In genomic region chr12:113184900-113185179, GRCh38 we compare ENCODE assay signal across 8 cellular contexts. TPM values are rescaled to one million over a fixed set of nuclear protein-coding genes. Genes with fewer than 3 reads are reported as not detected.
A peak's percentile ranks its signal among the peaks of the same experiment; 100 is the strongest.
DNase-seq lines count a peak whose midpoint lies in the region; ATAC-seq, FAIRE-seq and TF ChIP-seq lines count a peak whose summit lies in the region.

No MANE protein-coding gene starts in this region.

- DNase-seq in GM06990 (ENCODE audit: extremely low read depth, insufficient read length) (peak; percentile 91), MV-4-11 (lab: John Stamatoyannopoulos, UW) (peak; percentile 86), Right ventricle myocardium inferior (ENCODE audit: missing footprints) (peak; percentile 93), pancreas (peak; percentile 81 to 91 (median 86)), thyroid gland (peak; percentile 88 to 89)

- H3K9me3 Mint-ChIP-seq in activated naive CD8-positive, alpha-beta T cell (ENCODE audit: low read depth): no peaks in the 10 kb centered on the region

- peak overlapping the region; percentile 97 for H3K27ac Mint-ChIP-seq in activated naive CD8-positive, alpha-beta T cell

- H3K27me3 ChIP-seq in GM06990 (replicated peaks; ENCODE audit: control insufficient read depth, insufficient read depth, low read length) (no peaks in the 10 kb centered on the region), pancreas (no peaks in the 10 kb centered on the region), thyroid gland (no peaks in the 10 kb centered on the region)

- peaks cover 3% of the 10 kb centered on the region; the same call in 1 of the 2 replicates for H3K4me1 ChIP-seq in HEK293 (ENCODE audit: control insufficient read depth, insufficient read depth, low read length)
- peaks cover 4 to 13% (median 8%) of the 10 kb centered on the region in 3 donors for H3K4me1 ChIP-seq in pancreas
- H3K4me1 ChIP-seq in thyroid gland: peaks cover 12 to 23% of the 10 kb centered on the region in 2 donors

- H3K9me3 ChIP-seq in HEK293 (ENCODE audit: control insufficient read depth, insufficient read depth, low read depth, low read length): no peaks in the 10 kb centered on the region
- no peaks in the 10 kb centered on the region for H3K9me3 ChIP-seq in pancreas
- H3K9me3 ChIP-seq in thyroid gland: no peaks in the 10 kb centered on the region

- peak; percentile 95 for ATAC-seq in SK-N-SH treated with all-trans-retinoic acid at 6 μM for 48 hours
- peak; percentile 92 for ATAC-seq in Right ventricle myocardium inferior
- ATAC-seq in pancreas: peak; percentile 89 to 95 (median 90)

- no peaks in the 10 kb centered on the region for H3K27me3 Mint-ChIP-seq in activated naive CD8-positive, alpha-beta T cell

- peaks cover 38% of the 10 kb centered on the region for H3K4me1 Mint-ChIP-seq in activated naive CD8-positive, alpha-beta T cell (ENCODE audit: low read depth)

- H3K36me3 Mint-ChIP-seq in activated naive CD8-positive, alpha-beta T cell: peaks cover 6% of the 10 kb centered on the region

- TF ChIP-seq CTCF in GM06990 (IDR thresholded peaks at IDR 0.05; ENCODE audit: insufficient read depth, low read length, poor library complexity, severe bottlenecking): no peak
- TF ChIP-seq CTCF in HEK293 (tag by site-specific recombination; IDR thresholded peaks at IDR 0.05): no peak
- TF ChIP-seq CTCF in pancreas (IDR thresholded peaks at IDR 0.05): no peak
- no peak for TF ChIP-seq CTCF in thyroid gland (IDR thresholded peaks at IDR 0.05)

- WGBS in pancreas, 2 donors: 0% methylated on average over 20 of the region's 20 CpGs
- 0% methylated on average over 1 to 6 of the region's 20 CpGs for WGBS in thyroid gland, 2 donors

- POLR2A ChIA-PET in HEK293 (lab: Yijun Ruan, JAX): interaction anchor here (0.5 to 2.3 kb wide), 11 partner anchors 8 to 237 kb away, joined by 3 to 16 read pairs (median 5); partner anchors contain the start of genes SDSL, SLC8B1 and TPCN1

- H3K27ac ChIP-seq in HEK293 (ENCODE audit: extremely low read depth, low read depth, low read length) (peak overlapping the region; percentile 94), pancreas (peak overlapping the region; percentile 87 to 99 (median 94)), thyroid gland (peak overlapping the region; percentile 80 to 95 (median 92))

- peak overlapping the region; percentile 92 for H3K4me3 ChIP-seq in GM06990 (replicated peaks; ENCODE audit: low read depth, low read length)
- H3K4me3 ChIP-seq in HEK293 (ENCODE audit: low read depth, low read length): peak overlapping the region; percentile 99
- peak overlapping the region; percentile 68 to 100 (median 91) for H3K4me3 ChIP-seq in pancreas
- H3K4me3 ChIP-seq in thyroid gland (replicated peaks in 1 of 3): peak overlapping the region; percentile 34 to 96 (median 95)

- intact Hi-C loops in Right ventricle myocardium inferior (cut with DNase I): no loop called here
- intact Hi-C loops in pancreas (cut with DNase I): no loop called here
- intact Hi-C loops in thyroid gland (cut with DNase I): no loop called here

- no peak for FAIRE-seq in pancreas (lab: Jason Lieb, UNC)

- CTCF ChIA-PET in HEK293 (lab: Yijun Ruan, JAX): interaction anchor here (0.7 kb wide), 1 partner anchor 12 kb away, joined by 8 read pairs; no protein-coding TSS in a partner anchor

- H3K4me3 Mint-ChIP-seq in activated naive CD8-positive, alpha-beta T cell: peak overlapping the region; percentile 94

- H3K36me3 ChIP-seq in GM06990 (ENCODE audit: control insufficient read depth, insufficient read depth, low read length) (peaks cover 14% of the 10 kb centered on the region), HEK293 (ENCODE audit: control insufficient read depth in 2 of 2, insufficient read depth in 1 of 2, low read length in 2 of 2) (peaks cover 20 to 52% of the 10 kb centered on the region in 2 experiments), pancreas (peaks cover 0 to 8% (median 6%) of the 10 kb centered on the region in 3 donors), thyroid gland (peaks cover 9% of the 10 kb centered on the region in 2 donors)

- no peak for TF ChIP-seq POLR2A in thyroid gland (IDR thresholded peaks at IDR 0.05)

TF ChIP-seq in HEK293, 187 proteins besides CTCF, POLR2A, EP300 and RAD21 (continues in another document):
- TF ChIP-seq ZNF843 (tag by site-specific recombination; IDR thresholded peaks at IDR 0.05): no peak
- no peak for TF ChIP-seq ZNF157 (tag by site-specific recombination; IDR thresholded peaks at IDR 0.05)
- TF ChIP-seq ZNF704 (tag by site-specific recombination; IDR thresholded peaks at IDR 0.05): no peak
- TF ChIP-seq HIC1 (tag by site-specific recombination; IDR thresholded peaks at IDR 0.05): no peak
- no peak for TF ChIP-seq ZNF561 (tag by site-specific recombination; IDR thresholded peaks at IDR 0.05; ENCODE audit: borderline replicate concordance)
- TF ChIP-seq ZNF175 (tag by site-specific recombination; IDR thresholded peaks at IDR 0.05): no peak

TF ChIP-seq in SK-N-SH treated with all-trans-retinoic acid at 6 μM for 48 hours, 23 proteins besides CTCF, POLR2A, EP300 and RAD21:
- TF ChIP-seq ESRRG (CRISPR knock-in tag; IDR thresholded peaks at IDR 0.05) (no peak), ISL1 (CRISPR knock-in tag; IDR thresholded peaks at IDR 0.05) (no peak), POU6F1 (CRISPR knock-in tag; IDR thresholded peaks at IDR 0.05; ENCODE audit: borderline replicate concordance, low read depth) (no peak), TSHZ2 (CRISPR knock-in tag; IDR thresholded peaks at IDR 0.05) (no peak), ZC3H10 (CRISPR knock-in tag; IDR thresholded peaks at IDR 0.05) (no peak), CREB5 (CRISPR knock-in tag; IDR thresholded peaks at IDR 0.05; ENCODE audit: low read depth) (no peak), ZNF70 (CRISPR knock-in tag; IDR thresholded peaks at IDR 0.05) (no peak)

RNA-seq across cellular contexts. Expression of gene DDX54, which starts 0.4 kb away (rescaled TPM):
- total RNA-seq in Right ventricle myocardium inferior: 38.5 TPM
- total RNA-seq in pancreas: 10 to 100 TPM; 30.0 to 71.4 (median 54.6) TPM
- polyA plus RNA-seq in pancreas: 10 to 100 TPM; 51.8 to 59.7 TPM
- total RNA-seq in thyroid gland: 10 to 100 TPM; 59.9 to 79.3 (median 68.8) TPM

RNA-seq across cellular contexts. Expression of gene RITA1, which starts 0.7 kb away (rescaled TPM):
- 18.1 TPM for total RNA-seq in Right ventricle myocardium inferior
- 1 to 10 TPM; 4.8 to 8.6 (median 5.4) TPM for total RNA-seq in pancreas
- 1 to 10 TPM; 5.0 to 8.9 TPM for polyA plus RNA-seq in pancreas
- total RNA-seq in thyroid gland: 10 to 100 TPM; 26.6 to 39.6 (median 32.8) TPM

RNA-seq across cellular contexts. Expression of gene CFAP73, which starts 35.3 kb away (rescaled TPM):
- total RNA-seq in Right ventricle myocardium inferior (not detected), pancreas (under 1 TPM in 3 of 6 donors, not detected in 3; 0.12 to 0.23 (median 0.22) TPM), thyroid gland (under 1 TPM in 1 of 4 donors, not detected in 3; 0.56 TPM)
- under 1 TPM; 0.42 to 0.61 TPM for polyA plus RNA-seq in pancreas

RNA-seq across cellular contexts. Expression of gene TPCN1, which starts 36.4 kb away (rescaled TPM):
- total RNA-seq in Right ventricle myocardium inferior (120 TPM), pancreas (10 to 100 TPM; 39.4 to 80.4 (median 52.0) TPM), thyroid gland (100 to 1,000 TPM in 2 of 4 donors, 10 to 100 TPM in 2; 58.3 to 135 (median 109) TPM)
- polyA plus RNA-seq in pancreas: 10 to 100 TPM; 73.1 to 83.4 TPM

RNA-seq across cellular contexts. Expression of gene RASAL1, which starts 49.3 kb away (rescaled TPM):
- not detected for total RNA-seq in Right ventricle myocardium inferior
- 1 to 10 TPM in 5 of 6 donors, under 1 TPM in 1; 0.79 to 4.1 (median 1.9) TPM for total RNA-seq in pancreas
- 10 to 100 TPM in 1 of 2 donors, 1 to 10 TPM in 1; 6.7 to 12.1 TPM for polyA plus RNA-seq in pancreas
- total RNA-seq in thyroid gland: 10 to 100 TPM; 27.3 to 52.9 (median 45.1) TPM

Comparison
In these comparisons a context has a peak if more than half of its experiments do, and no peak if none do; other contexts are left out.
1. Peak in every context shown above with its lines: DNase-seq, ATAC-seq, H3K4me3 ChIP-seq and H3K27ac ChIP-seq.